ENCODE assay signal across 8 cellular contexts in the genomic region with DNA sequence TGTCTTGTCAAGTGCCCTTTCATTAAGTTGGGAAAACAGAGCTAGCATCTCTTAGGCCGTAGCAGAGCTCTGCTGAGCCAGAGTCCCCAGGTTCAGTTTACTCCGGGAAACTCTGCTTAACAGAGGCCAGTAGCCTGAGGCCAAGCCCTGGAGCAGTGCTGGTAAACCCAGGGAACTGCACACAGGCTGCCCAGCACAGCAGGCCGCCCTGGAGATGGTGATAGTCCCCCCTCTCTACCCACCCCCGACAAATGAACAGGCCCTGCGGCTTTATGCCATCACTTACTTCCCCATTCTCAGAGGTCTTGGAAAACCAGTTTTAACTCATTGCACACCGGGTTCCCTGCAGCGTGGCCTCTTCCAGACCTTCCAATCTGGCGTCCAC. TPM values are rescaled to one million over a fixed set of nuclear protein-coding genes. Genes with fewer than 3 reads are reported as not detected.
DNase-seq lines count a peak whose midpoint lies in the region; ATAC-seq and TF ChIP-seq lines count a peak whose summit lies in the region.

No MANE protein-coding gene starts in this region.

- 58% methylated on average over 6 of the region's 8 CpGs; no CpG with 5 or more reads in 1 of the 2 experiments for WGBS in IMR-90 (ENCODE audit: extremely low coverage in 2 of 2, insufficient read length in 1 of 2), 2 experiments
- 64% methylated on average over 8 of the region's 8 CpGs for WGBS in mesenchymal stem cell

- peaks cover 49% of the 10 kb centered on the region for H3K4me1 Mint-ChIP-seq in activated naive CD8-positive, alpha-beta T cell treated with anti-CD3 and anti-CD28 coated beads for 36 hours

- H3K23ac ChIP-seq in IMR-90 (ENCODE audit: low read depth, low read length) (peak overlapping the region; percentile 24; the same call in 1 of the 2 replicates), mesenchymal stem cell (ENCODE audit: low read length in 2 of 2) (no peak overlapping the region)

- no peak for TF ChIP-seq RAD21 in IMR-90 (IDR thresholded peaks at IDR 0.05; ENCODE audit: low read length)

- DNase-seq in IMR-90 (no peak), mesenchymal stem cell (peak; percentile 20), uterus (no peak)
- DNase-seq in activated naive CD8-positive, alpha-beta T cell treated with anti-CD3 and anti-CD28 coated beads for 36 hours, result no peak

- 0 out of 4 replicates have a peak overlapping the region, but pooled peaks of 1 of the 2 experiments have one; percentile 22 for H4K8ac ChIP-seq in IMR-90 (ENCODE audit: low read depth in 2 of 2, low read length in 2 of 2)
- peak overlapping the region; percentile 12 for H4K8ac ChIP-seq in mesenchymal stem cell (ENCODE audit: low read length)

- H2BK120ac ChIP-seq in IMR-90 (ENCODE audit: low read depth, low read length) (no peak overlapping the region), mesenchymal stem cell (ENCODE audit: low read depth, low read length) (no peak overlapping the region)

- no peak overlapping the region for H3K27ac Mint-ChIP-seq in activated naive CD8-positive, alpha-beta T cell treated with anti-CD3 and anti-CD28 coated beads for 36 hours

- H3K4ac ChIP-seq in IMR-90 (ENCODE audit: low read depth, low read length) (0 out of 2 replicates have a peak overlapping the region, but pooled peaks have one; percentile 40), mesenchymal stem cell (ENCODE audit: low read depth in 1 of 2, low read length in 2 of 2) (peak overlapping the region in 1 of 2 experiments; percentile 17)

- no peaks in the 10 kb centered on the region for H3K9me3 Mint-ChIP-seq in activated naive CD8-positive, alpha-beta T cell treated with anti-CD3 and anti-CD28 coated beads for 36 hours

- no peak overlapping the region for H4K5ac ChIP-seq in IMR-90 (ENCODE audit: low read depth, low read length)

- no peak for TF ChIP-seq CTCF in IMR-90 (conservative IDR thresholded peaks at IDR 0.05; ENCODE audit: low read depth, low read length)
- TF ChIP-seq CTCF in uterus (IDR thresholded peaks at IDR 0.05), result no peak

- no peak overlapping the region for H3K18ac ChIP-seq in IMR-90 (ENCODE audit: low read depth, low read length)
- no peak overlapping the region for H3K18ac ChIP-seq in mesenchymal stem cell (ENCODE audit: low read depth in 1 of 2, low read length in 2 of 2)

- peaks cover 16 to 78% (median 28%) of the 10 kb centered on the region in 11 experiments; a peak in 19 of 22 replicates for H4K20me1 ChIP-seq in BLaER1 treated with 17β-estradiol and CSF1 and Interleukin-3, amounts not matched to agents 10 nM and 100 nM
- H4K20me1 ChIP-seq in IMR-90 (ENCODE audit: insufficient read depth, low read length), result no peaks in the 10 kb centered on the region

- no peak overlapping the region for H2AK5ac ChIP-seq in IMR-90 (ENCODE audit: low read depth, low read length)
- no peak overlapping the region for H2AK5ac ChIP-seq in mesenchymal stem cell (ENCODE audit: low read length, severe bottlenecking)

- POLR2A ChIA-PET in IMR-90 (lab: Charles Lee; ENCODE audit: unreplicated experiment), result no interaction called here

- intact Hi-C loops in IMR-90 (cut with micrococcal nuclease) (loop anchor here (5.0 kb wide), 1 partner anchor 38 kb away; no protein-coding TSS in a partner anchor), uterus (cut with DNase I; ENCODE audit: low total_unique reads) (loop anchor here (5.0 to 10.0 kb wide), 3 partner anchors 51 to 193 kb away; a partner anchor contains a TSS)

- peaks cover 24% of the 10 kb centered on the region; the same call in 1 of the 2 replicates for H3K9me1 ChIP-seq in IMR-90 (ENCODE audit: insufficient read depth, low read length)

- peak overlapping the region; percentile 23 for H2AK9ac ChIP-seq in IMR-90 (replicated peaks; ENCODE audit: low read depth, low read length, poor library complexity)

- H3K27me3 ChIP-seq in BLaER1 treated with 17β-estradiol and CSF1 and Interleukin-3, amounts not matched to agents 10 nM and 100 nM, result no peaks in the 10 kb centered on the region
- H3K27me3 ChIP-seq in IMR-90 (ENCODE audit: control insufficient read depth, insufficient read depth, low read length) (no peaks in the 10 kb centered on the region), mesenchymal stem cell (ENCODE audit: control insufficient read depth in 1 of 2, insufficient read depth in 1 of 2, low read length in 2 of 2) (no peaks in the 10 kb centered on the region), uterus (no peaks in the 10 kb centered on the region)

- H3K36me3 Mint-ChIP-seq in activated naive CD8-positive, alpha-beta T cell treated with anti-CD3 and anti-CD28 coated beads for 36 hours, result no peaks in the 10 kb centered on the region

- H3K4me1 ChIP-seq in BLaER1 treated with 17β-estradiol and CSF1 and Interleukin-3, amounts not matched to agents 10 nM and 100 nM, result peaks cover 65 to 85% (median 81%) of the 10 kb centered on the region in 10 experiments
- H3K4me1 ChIP-seq in IMR-90 (ENCODE audit: control insufficient read depth, insufficient read depth, low read length), result peaks cover 20% of the 10 kb centered on the region
- peaks cover 38% of the 10 kb centered on the region for H3K4me1 ChIP-seq in mesenchymal stem cell (ENCODE audit: control insufficient read depth, insufficient read depth, low read depth, low read length)
- peaks cover 0 to 5% of the 10 kb centered on the region in 2 donors for H3K4me1 ChIP-seq in uterus

- TF ChIP-seq POLR2A in IMR-90 (IDR thresholded peaks at IDR 0.05; ENCODE audit: low read depth, low read length), result no peak
- no peak for TF ChIP-seq POLR2A in uterus (IDR thresholded peaks at IDR 0.05)

- no peak overlapping the region for H2BK20ac ChIP-seq in IMR-90 (ENCODE audit: low read depth, low read length)

- peaks cover 18 to 30% of the 10 kb centered on the region in 2 experiments; a peak in 3 of 4 replicates for H3K79me1 ChIP-seq in IMR-90 (ENCODE audit: low read depth in 1 of 2, low read length in 2 of 2)
- peaks cover 32% of the 10 kb centered on the region for H3K79me1 ChIP-seq in mesenchymal stem cell (replicated peaks; ENCODE audit: low read length, poor library complexity, severe bottlenecking)

- CTCF ChIA-PET in IMR-90 (lab: Yijun Ruan, JAX), result interaction anchor here (0.6 kb wide), 1 partner anchor 132 kb away, joined by 5 read pairs; no protein-coding TSS in a partner anchor

- H3K27me3 Mint-ChIP-seq in activated naive CD8-positive, alpha-beta T cell treated with anti-CD3 and anti-CD28 coated beads for 36 hours, result no peaks in the 10 kb centered on the region

- H3K9me3 ChIP-seq in BLaER1 treated with 17β-estradiol and CSF1 and Interleukin-3, amounts not matched to agents 10 nM and 100 nM (replicated peaks in 1 of 11), result no peaks in the 10 kb centered on the region
- no peaks in the 10 kb centered on the region for H3K9me3 ChIP-seq in IMR-90 (ENCODE audit: control insufficient read depth, insufficient read depth, low read length)
- no peaks in the 10 kb centered on the region for H3K9me3 ChIP-seq in mesenchymal stem cell (ENCODE audit: control insufficient read depth, low read length)
- H3K9me3 ChIP-seq in uterus, result no peaks in the 10 kb centered on the region

- no peak overlapping the region for H3K56ac ChIP-seq in IMR-90 (ENCODE audit: extremely low read depth, insufficient read depth, low read length)

- peaks cover 0 to 13% (median 0%) of the 10 kb centered on the region in 11 experiments; a peak in 1 of 22 replicates for H3K36me3 ChIP-seq in BLaER1 treated with 17β-estradiol and CSF1 and Interleukin-3, amounts not matched to agents 10 nM and 100 nM
- H3K36me3 ChIP-seq in IMR-90 (ENCODE audit: control insufficient read depth, insufficient read depth, low read length) (no peaks in the 10 kb centered on the region), mesenchymal stem cell (ENCODE audit: control insufficient read depth in 1 of 2, insufficient read depth in 2 of 2, low read depth in 1 of 2, low read length in 2 of 2) (peaks cover 0 to 3% of the 10 kb centered on the region in 2 experiments), uterus (no peaks in the 10 kb centered on the region)

- peak overlapping the region; percentile 44 to 78 (median 72); a peak in 21 of 22 replicates for H3K9ac ChIP-seq in BLaER1 treated with 17β-estradiol and CSF1 and Interleukin-3, amounts not matched to agents 10 nM and 100 nM
- no peak overlapping the region for H3K9ac ChIP-seq in IMR-90 (ENCODE audit: low read depth, low read length)
- H3K9ac ChIP-seq in mesenchymal stem cell (ENCODE audit: low read length), result peak overlapping the region; percentile 58

- peak overlapping the region; percentile 69 for H3K4me3 Mint-ChIP-seq in activated naive CD8-positive, alpha-beta T cell treated with anti-CD3 and anti-CD28 coated beads for 36 hours

- H3K14ac ChIP-seq in IMR-90 (replicated peaks; ENCODE audit: low read depth, low read length) (no peak overlapping the region), mesenchymal stem cell (ENCODE audit: low read length in 2 of 2) (no peak overlapping the region)

- H3K4me2 ChIP-seq in BLaER1 treated with 17β-estradiol and CSF1 and Interleukin-3, amounts not matched to agents 10 nM and 100 nM, result peak overlapping the region; percentile 88 to 100 (median 98)
- peak overlapping the region; percentile 61; the same call in 1 of the 2 replicates for H3K4me2 ChIP-seq in IMR-90 (ENCODE audit: low read depth, low read length)
- H3K4me2 ChIP-seq in mesenchymal stem cell (ENCODE audit: low read length, poor library complexity, severe bottlenecking), result no peak overlapping the region

- peak overlapping the region; percentile 60 to 76 (median 66) for H3K4me3 ChIP-seq in BLaER1 treated with 17β-estradiol and CSF1 and Interleukin-3, amounts not matched to agents 10 nM and 100 nM
- no peak overlapping the region for H3K4me3 ChIP-seq in IMR-90 (ENCODE audit: insufficient read depth, low read depth, low read length)
- peak overlapping the region in 1 of 2 experiments; percentile 94 for H3K4me3 ChIP-seq in mesenchymal stem cell (ENCODE audit: insufficient read depth in 1 of 2, low read depth in 1 of 2, low read length in 2 of 2)
- H3K4me3 ChIP-seq in uterus, result peak overlapping the region in 1 of 2 donors; percentile 63

- in situ Hi-C loops in IMR-90 (cut with MboI; ENCODE audit: low sequenced_read_pairs), result no loop called here

- no peak overlapping the region for H2BK5ac ChIP-seq in IMR-90 (ENCODE audit: low read depth, low read length, poor library complexity, severe bottlenecking)
- no peak overlapping the region for H2BK5ac ChIP-seq in mesenchymal stem cell (ENCODE audit: low read depth, low read length, poor library complexity, severe bottlenecking)

- BruUV-seq in IMR-90 (replicated peaks; lab: Mats Ljungman, UMichigan), result no TSS peak

- H4K91ac ChIP-seq in IMR-90 (ENCODE audit: insufficient read depth, low read depth, low read length) (no peak overlapping the region), mesenchymal stem cell (ENCODE audit: low read length) (peak overlapping the region; percentile 18)

- no peak overlapping the region for H2BK12ac ChIP-seq in mesenchymal stem cell (ENCODE audit: low read length in 2 of 2)

- H2BK15ac ChIP-seq in IMR-90 (ENCODE audit: low read depth, low read length) (no peak overlapping the region), mesenchymal stem cell (ENCODE audit: low read depth, poor library complexity, severe bottlenecking) (no peak overlapping the region)

- H2AFZ ChIP-seq in IMR-90 (replicated peaks; ENCODE audit: low read length, poor library complexity) (peak overlapping the region; percentile 63), mesenchymal stem cell (ENCODE audit: low read depth, low read length) (no peak overlapping the region)

- ATAC-seq in IMR-90 (ENCODE audit: low read depth) (no peak), GM21367 (IDR thresholded peaks at IDR 0.05; ENCODE audit: unreplicated experiment) (no peak), GM21526 (IDR thresholded peaks at IDR 0.05; ENCODE audit: low FRiP score, unreplicated experiment) (no peak), HG02678 (IDR thresholded peaks at IDR 0.05; ENCODE audit: unreplicated experiment) (no peak)

- dilution Hi-C loops in IMR-90 (cut with HindIII; ENCODE audit: low sequenced_read_pairs, unreplicated experiment), result no loop called here

- H3K27ac ChIP-seq in BLaER1 treated with 17β-estradiol and CSF1 and Interleukin-3, amounts not matched to agents 10 nM and 100 nM, result peak overlapping the region; percentile 4 to 78 (median 65); a peak in 18 of 22 replicates
- H3K27ac ChIP-seq in IMR-90 (ENCODE audit: insufficient read depth, low read length) (no peak overlapping the region), mesenchymal stem cell (ENCODE audit: low read length, poor library complexity, severe bottlenecking) (no peak overlapping the region), uterus (peak overlapping the region; percentile 60 to 73)

RNA-seq across cellular contexts. Expression of a gene that starts 3.5 kb away (rescaled TPM):
- total RNA-seq in IMR-90 (2012; rRNA removed) (1.4 and 2.0 TPM in 2 replicates), uterus (1 to 10 TPM in 3 of 4 donors, under 1 TPM in 1; 0.77 to 8.2 (median 4.7) TPM)
- polyA plus RNA-seq in IMR-90 (2012; rRNA removed), result 4.1 and 4.6 TPM in 2 replicates
- polyA plus RNA-seq in IMR-90 (2012; cell fraction: cytosol; rRNA removed), result 2.7 and 3.6 TPM in 2 replicates
- 4.3 TPM in 2 replicates for polyA plus RNA-seq in IMR-90 (2012; cell fraction: nucleus; rRNA removed; ENCODE audit: low replicate concordance)
- 1 to 10 TPM; 5.9 to 6.2 TPM for total RNA-seq in activated naive CD8-positive, alpha-beta T cell treated with anti-CD3 and anti-CD28 coated beads for 36 hours
- polyA plus RNA-seq in mesenchymal stem cell (2013, experiment 1 of 2), result 5.8 TPM
- polyA plus RNA-seq in mesenchymal stem cell (2013, experiment 2 of 2), result 6.0 TPM

RNA-seq across cellular contexts. Expression of a gene that starts 24.4 kb away (rescaled TPM):
- total RNA-seq in IMR-90 (2012; rRNA removed) (19.2 and 22.9 TPM in 2 replicates), uterus (10 to 100 TPM; 13.8 to 51.2 (median 20.9) TPM)
- polyA plus RNA-seq in IMR-90 (2012; rRNA removed), result 20.8 and 22.5 TPM in 2 replicates
- polyA plus RNA-seq in IMR-90 (2012; cell fraction: cytosol; rRNA removed), result 14.9 and 18.4 TPM in 2 replicates
- polyA plus RNA-seq in IMR-90 (2012; cell fraction: nucleus; rRNA removed; ENCODE audit: low replicate concordance), result 13.0 and 23.6 TPM in 2 replicates
- total RNA-seq in activated naive CD8-positive, alpha-beta T cell treated with anti-CD3 and anti-CD28 coated beads for 36 hours, result 1 to 10 TPM; 4.5 to 5.2 TPM
- 18.5 TPM for polyA plus RNA-seq in mesenchymal stem cell (2013, experiment 1 of 2)
- 19.6 TPM for polyA plus RNA-seq in mesenchymal stem cell (2013, experiment 2 of 2)

RNA-seq across cellular contexts. Expression of a gene that starts 51.8 kb away (rescaled TPM):
- total RNA-seq in IMR-90 (2012; rRNA removed), result 2.2 and 2.3 TPM in 2 replicates
- 6.1 and 6.3 TPM in 2 replicates for polyA plus RNA-seq in IMR-90 (2012; rRNA removed)
- 4.7 and 6.3 TPM in 2 replicates for polyA plus RNA-seq in IMR-90 (2012; cell fraction: cytosol; rRNA removed)
- 7.9 and 10.3 TPM in 2 replicates for polyA plus RNA-seq in IMR-90 (2012; cell fraction: nucleus; rRNA removed; ENCODE audit: low replicate concordance)
- 10 to 100 TPM; 15.5 to 17.2 TPM for total RNA-seq in activated naive CD8-positive, alpha-beta T cell treated with anti-CD3 and anti-CD28 coated beads for 36 hours
- 3.8 TPM for polyA plus RNA-seq in mesenchymal stem cell (2013, experiment 1 of 2)
- polyA plus RNA-seq in mesenchymal stem cell (2013, experiment 2 of 2), result 3.8 TPM
- total RNA-seq in uterus, result 10 to 100 TPM in 2 of 4 donors, 1 to 10 TPM in 2; 1.5 to 21.1 (median 11.2) TPM

Comparison
In these comparisons a context has a peak if more than half of its experiments do, and no peak if none do; other contexts are left out.
1. H3K27ac ChIP-seq: peak in BLaER1 treated with 17β-estradiol and CSF1 and Interleukin-3, amounts not matched to agents 10 nM and 100 nM (11 of 11) and uterus (2 of 2); none in IMR-90 (single experiment) and mesenchymal stem cell (single experiment).